In the genomic region with DNA sequence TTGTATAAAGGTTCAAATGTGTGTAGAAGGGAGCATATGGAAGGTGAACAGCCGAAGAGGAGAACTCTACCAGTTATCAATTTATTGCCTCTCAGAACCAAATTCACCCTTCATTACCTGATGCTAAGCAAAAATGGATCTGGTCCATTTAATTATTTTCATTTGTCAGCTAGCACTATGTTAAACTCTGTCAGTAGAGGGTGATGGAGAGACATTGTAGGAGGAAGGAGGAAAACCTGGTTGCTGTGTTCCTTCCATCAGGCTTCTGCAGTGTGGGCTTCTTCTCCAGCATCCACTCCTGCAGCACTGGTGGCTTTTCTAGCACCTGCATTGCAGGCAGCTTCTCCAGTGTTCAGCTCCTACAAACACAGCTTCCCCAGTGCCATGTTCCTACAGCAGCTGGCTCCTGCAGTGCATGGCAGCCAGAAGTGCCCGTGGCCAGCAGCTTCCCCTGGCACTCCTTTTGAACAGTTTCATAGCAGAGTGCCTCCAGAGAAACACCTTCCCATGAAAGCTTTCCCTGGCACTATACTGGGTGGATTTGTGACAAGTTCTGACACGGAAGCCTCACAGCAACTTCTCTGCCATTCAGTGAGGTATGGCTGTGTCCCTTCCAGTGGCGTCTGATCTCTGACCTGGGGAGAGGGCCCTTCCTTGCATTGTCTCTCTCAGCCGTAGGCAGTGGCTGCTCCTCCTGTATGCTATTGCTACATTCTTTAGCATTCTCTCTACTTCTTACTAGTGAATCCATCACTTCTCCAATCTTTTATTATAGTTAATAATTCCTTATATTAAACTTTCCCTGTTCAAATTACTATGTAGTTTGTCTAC, we compare ENCODE assay signal across 11 cellular contexts. TPM values are rescaled to one million over a fixed set of nuclear protein-coding genes. Genes with fewer than 3 reads are reported as not detected.
A peak's percentile ranks its signal among the peaks of the same experiment; 100 is the strongest.
DNase-seq lines count a peak whose midpoint lies in the region; ATAC-seq and TF ChIP-seq lines count a peak whose summit lies in the region.
"Had no signal": no experiment of that assay in that cellular context is flagged by ENCODE, and none has a peak within 500 bp of the region (broad histone marks: within the 10 kb centered on the region; RNA-seq: fewer than 3 reads in every experiment).

No MANE protein-coding gene starts in this region.

- H3K4me1 Mint-ChIP-seq in activated CD4-positive, alpha-beta memory T cell treated with anti-CD3 and anti-CD28 coated beads for 36 hours (ENCODE audit: low read depth), result no peaks in the 10 kb centered on the region

- H4K20me1 ChIP-seq in Loucy (ENCODE audit: insufficient read depth, low read length, poor library complexity, severe bottlenecking), result no peaks in the 10 kb centered on the region

- H3K4me3 Mint-ChIP-seq in activated CD4-positive, alpha-beta memory T cell treated with anti-CD3 and anti-CD28 coated beads for 36 hours, result no peak overlapping the region

- POLR2A ChIA-PET in activated CD4-positive, alpha-beta memory T cell treated with anti-CD3 and anti-CD28 coated beads for 36 hours (lab: Charles Lee), result interaction anchor here (0.7 kb wide), 1 partner anchor 187 kb away, joined by 5 read pairs; no protein-coding TSS in a partner anchor

- no peak overlapping the region for H3K4me3 ChIP-seq in Loucy (ENCODE audit: low read length, poor library complexity, severe bottlenecking)
- no peak overlapping the region for H3K4me3 ChIP-seq in mucosa of descending colon

- H3K4me1 ChIP-seq in Loucy (ENCODE audit: insufficient read depth, low read length, poor library complexity, severe bottlenecking) (no peaks in the 10 kb centered on the region), mucosa of descending colon (ENCODE audit: low read depth) (no peaks in the 10 kb centered on the region)

- DNase-seq in GM10266 (ENCODE audit: extremely low spot score), result no peak
- peak; percentile 35 for DNase-seq in amniotic epithelial cell (ENCODE audit: low read depth)
- no peak for DNase-seq in mucosa of descending colon
- DNase-seq in activated CD4-positive, alpha-beta memory T cell treated with anti-CD3 and anti-CD28 coated beads for 36 hours, result no peak
- DNase-seq in NCI-H1694 (lab: John Stamatoyannopoulos, UW), result no peak
- DNase-seq in stimulated activated CD4-positive, alpha-beta T cell treated with anti-CD3 and anti-CD28 coated beads, Interleukin-4, amount 100 ng/mL, for 4 hours, result no peak
- DNase-seq: effector memory CD4-positive, alpha-beta T cell; right cardiac atrium had no signal

- TF ChIP-seq CTCF in GM10266 (IDR thresholded peaks at IDR 0.05; ENCODE audit: control insufficient read depth, insufficient read depth, low read depth, missing control alignments), result peak; percentile 61
- peak; percentile 77 for TF ChIP-seq CTCF in Loucy (conservative IDR thresholded peaks at IDR 0.05; ENCODE audit: low read length)
- TF ChIP-seq CTCF in mucosa of descending colon (IDR thresholded peaks at IDR 0.05), result no peak

- H3K27me3 ChIP-seq in Loucy (ENCODE audit: insufficient read depth, low read length, poor library complexity, severe bottlenecking), result no peaks in the 10 kb centered on the region

- no peaks in the 10 kb centered on the region for H3K36me3 Mint-ChIP-seq in activated CD4-positive, alpha-beta memory T cell treated with anti-CD3 and anti-CD28 coated beads for 36 hours

- H3K9me3 Mint-ChIP-seq in activated CD4-positive, alpha-beta memory T cell treated with anti-CD3 and anti-CD28 coated beads for 36 hours, result no peaks in the 10 kb centered on the region

- CTCF ChIA-PET in activated CD4-positive, alpha-beta memory T cell treated with anti-CD3 and anti-CD28 coated beads for 36 hours (lab: Charles Lee), result interaction anchor here (1.8 to 2.8 kb wide), 2 partner anchors 9 to 10 kb away, joined by 7 to 8 read pairs; no protein-coding TSS in a partner anchor

- H3K27ac Mint-ChIP-seq in activated CD4-positive, alpha-beta memory T cell treated with anti-CD3 and anti-CD28 coated beads for 36 hours, result no peak overlapping the region

- intact Hi-C loops in mucosa of descending colon (cut with DNase I, micrococcal nuclease), result no loop called here
- intact Hi-C loops in activated CD4-positive, alpha-beta memory T cell treated with anti-CD3 and anti-CD28 coated beads for 36 hours (cut with micrococcal nuclease), result no loop called here

- H3K36me3 ChIP-seq in Loucy (ENCODE audit: insufficient read depth, low read length) (no peaks in the 10 kb centered on the region), mucosa of descending colon (ENCODE audit: low read depth) (no peaks in the 10 kb centered on the region)

- ATAC-seq in mucosa of descending colon (peak; percentile 45), GM18909 (IDR thresholded peaks at IDR 0.05; ENCODE audit: poor library complexity, unreplicated experiment) (no peak)

- H3F3A ChIP-seq in Loucy (ENCODE audit: low read depth), result no peaks in the 10 kb centered on the region

- no peaks in the 10 kb centered on the region for H3K9me2 ChIP-seq in Loucy (replicated peaks; ENCODE audit: low read depth, low read length)

- no peaks in the 10 kb centered on the region for H3K9me3 ChIP-seq in Loucy (ENCODE audit: insufficient read depth, low read depth, low read length)
- no peaks in the 10 kb centered on the region for H3K9me3 ChIP-seq in mucosa of descending colon

- H3K27me3 Mint-ChIP-seq in activated CD4-positive, alpha-beta memory T cell treated with anti-CD3 and anti-CD28 coated beads for 36 hours, result peaks cover 8% of the 10 kb centered on the region

- H3K9ac ChIP-seq in Loucy (ENCODE audit: low read depth, low read length, poor library complexity, severe bottlenecking), result no peak overlapping the region

- H2AFZ ChIP-seq in Loucy (ENCODE audit: low read length), result no peak overlapping the region

- H3K79me2 ChIP-seq in Loucy (ENCODE audit: insufficient read depth, low read length), result no peaks in the 10 kb centered on the region

- no peak overlapping the region for H3K4me2 ChIP-seq in Loucy (ENCODE audit: low read depth, low read length, poor library complexity, severe bottlenecking)

RNA-seq across cellular contexts. Expression of a gene that starts 14.6 kb away (rescaled TPM):
- 10 to 100 TPM in 1 of 3 donors, 1 to 10 TPM in 2; 1.2 to 14.8 (median 1.4) TPM for total RNA-seq in mucosa of descending colon
- total RNA-seq in activated CD4-positive, alpha-beta memory T cell treated with anti-CD3 and anti-CD28 coated beads for 36 hours, result under 1 TPM; 0.02 to 0.14 TPM
- total RNA-seq: T-helper 1 cell treated with Interleukin-12 subunit alpha and Interleukin-12 subunit beta and Interleukin-4 antibody, amounts not matched to agents 30 ng/mL and 1 ng/mL, for 36 hours had no signal

RNA-seq across cellular contexts. Expression of a gene that starts 20.0 kb away (rescaled TPM):
- under 1 TPM in 1 of 3 donors, not detected in 2; 0.58 TPM for total RNA-seq in mucosa of descending colon
- 1 to 10 TPM in 1 of 2 experiments, under 1 TPM in 1; 0.90 to 1.3 TPM for total RNA-seq in activated CD4-positive, alpha-beta memory T cell treated with anti-CD3 and anti-CD28 coated beads for 36 hours

RNA-seq across cellular contexts. Expression of a gene that starts 47.7 kb away (rescaled TPM):
- total RNA-seq in mucosa of descending colon, result 10 to 100 TPM; 26.3 to 47.0 (median 33.9) TPM
- total RNA-seq in activated CD4-positive, alpha-beta memory T cell treated with anti-CD3 and anti-CD28 coated beads for 36 hours, result 10 to 100 TPM; 34.7 to 34.9 TPM
